1 cellular context compared by ENCODE assay signal in the genomic region with DNA sequence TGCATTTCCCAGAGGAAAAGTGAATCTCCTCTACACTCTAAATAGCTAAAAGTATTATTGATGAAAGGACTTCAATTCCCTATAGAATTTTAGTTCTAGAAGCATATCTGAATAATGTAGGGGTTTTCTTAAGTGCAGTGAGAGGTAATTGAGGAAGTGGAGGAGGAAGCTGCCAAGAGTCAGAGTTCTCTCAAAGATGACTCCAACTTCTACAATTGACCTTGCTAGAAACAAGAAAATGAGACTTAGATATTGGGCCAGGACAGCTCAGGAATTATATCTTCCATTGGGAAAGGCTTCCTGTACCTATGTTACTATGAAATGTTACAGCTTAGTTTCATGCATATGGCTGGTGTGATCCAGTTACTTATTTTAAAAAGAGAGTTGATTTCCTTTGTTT.
TF ChIP-seq lines count a peak whose summit lies in the region.

No MANE protein-coding gene starts in this region.

TF ChIP-seq in IMR-90, 13 proteins besides CTCF, POLR2A, EP300 and RAD21 (continued from another document):
- TF ChIP-seq, protein P1, sequence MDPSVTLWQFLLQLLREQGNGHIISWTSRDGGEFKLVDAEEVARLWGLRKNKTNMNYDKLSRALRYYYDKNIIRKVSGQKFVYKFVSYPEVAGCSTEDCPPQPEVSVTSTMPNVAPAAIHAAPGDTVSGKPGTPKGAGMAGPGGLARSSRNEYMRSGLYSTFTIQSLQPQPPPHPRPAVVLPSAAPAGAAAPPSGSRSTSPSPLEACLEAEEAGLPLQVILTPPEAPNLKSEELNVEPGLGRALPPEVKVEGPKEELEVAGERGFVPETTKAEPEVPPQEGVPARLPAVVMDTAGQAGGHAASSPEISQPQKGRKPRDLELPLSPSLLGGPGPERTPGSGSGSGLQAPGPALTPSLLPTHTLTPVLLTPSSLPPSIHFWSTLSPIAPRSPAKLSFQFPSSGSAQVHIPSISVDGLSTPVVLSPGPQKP (IDR thresholded peaks at IDR 0.05; ENCODE audit: borderline replicate concordance, low read depth, low read length): no peak
- TF ChIP-seq CHD1 (IDR thresholded peaks at IDR 0.05; ENCODE audit: low read depth, low read length) (no peak), MAFK (IDR thresholded peaks at IDR 0.05; ENCODE audit: low read depth, low read length) (no peak), SMC3 (IDR thresholded peaks at IDR 0.05; ENCODE audit: low read depth, low read length) (no peak), NFE2L2 (IDR thresholded peaks at IDR 0.05; ENCODE audit: low read depth, low read length) (no peak), BHLHE40 (IDR thresholded peaks at IDR 0.05; ENCODE audit: low read depth, low read length) (no peak), MAZ (IDR thresholded peaks at IDR 0.05; ENCODE audit: borderline replicate concordance, low read depth, low read length) (no peak), FOS (IDR thresholded peaks at IDR 0.05; ENCODE audit: low read depth, low read length) (no peak), RCOR1 (IDR thresholded peaks at IDR 0.05; ENCODE audit: insufficient replicate concordance, low read length) (no peak), CEBPB (IDR thresholded peaks at IDR 0.05; ENCODE audit: low read depth, low read length) (no peak), MXI1 (IDR thresholded peaks at IDR 0.05; ENCODE audit: borderline replicate concordance, low read depth, low read length) (no peak)
